In genomic region chr22:32991353-32992115, GRCh38 we compare ENCODE assay signal across 13 cellular contexts.
DNase-seq lines count a peak whose midpoint lies in the region; ATAC-seq, FAIRE-seq and TF ChIP-seq lines count a peak whose summit lies in the region.
"Had no signal": no experiment of that assay in that cellular context is flagged by ENCODE, and none has a peak within 500 bp of the region (broad histone marks: within the 10 kb centered on the region; RNA-seq: fewer than 3 reads in every experiment).

No MANE protein-coding gene starts in this region.

- TF ChIP-seq CTCF in MCF 10A (IDR thresholded peaks at IDR 0.05; ENCODE audit: unreplicated experiment) (no peak), breast epithelium (IDR thresholded peaks at IDR 0.05) (no peak), brain (conservative IDR thresholded peaks at IDR 0.05) (no peak), keratinocyte (optimal IDR thresholded peaks at IDR 0.05 in 1 of 3, IDR thresholded peaks at IDR 0.05 in 1 of 3, conservative IDR thresholded peaks at IDR 0.05 in 1 of 3; ENCODE audit: extremely low read depth in 1 of 3, insufficient read depth in 2 of 3, low read length in 3 of 3) (no peak), ovary (IDR thresholded peaks at IDR 0.05) (no peak)

- DNase-seq in MCF 10A (ENCODE audit: unreplicated experiment) (peak; percentile 85), breast epithelium (ENCODE audit: low spot score in 2 of 2) (no peak), keratinocyte (ENCODE audit: low read depth, low spot score) (peak; percentile 73), ovary (no peak)
- DNase-seq: activated naive CD4-positive, alpha-beta T cell treated with Interleukin-2 at 50 U/mL for 16 hours; cortex of kidney; IMR-90; NCI-H446 treated with DMSO at 0.1 percent for 48 hours; small intestine had no signal

- no peak overlapping the region for H3K4me3 ChIP-seq in breast epithelium
- H3K4me3 ChIP-seq in keratinocyte (ENCODE audit: control insufficient read depth in 2 of 3, extremely low read depth in 1 of 3, insufficient read depth in 2 of 3, low read depth in 1 of 3, low read length in 3 of 3): no peak overlapping the region
- H3K4me3 ChIP-seq in ovary: no peak overlapping the region

- H3K4me1 ChIP-seq in breast epithelium: no peaks in the 10 kb centered on the region
- peaks cover 49% of the 10 kb centered on the region for H3K4me1 ChIP-seq in keratinocyte (ENCODE audit: control insufficient read depth, extremely low read depth, insufficient read depth, low read length)
- peaks cover 9% of the 10 kb centered on the region for H3K4me1 ChIP-seq in ovary (ENCODE audit: insufficient read depth)

- H3K4me1 Mint-ChIP-seq in MCF 10A (ENCODE audit: insufficient read depth, unreplicated experiment) (peaks cover 58% of the 10 kb centered on the region), brain (peaks cover 83% of the 10 kb centered on the region)

- no peaks in the 10 kb centered on the region for H3K9me1 ChIP-seq in keratinocyte (ENCODE audit: control insufficient read depth, extremely low read depth, insufficient read depth, low read length)

- H4K20me1 ChIP-seq in keratinocyte (ENCODE audit: control insufficient read depth, extremely low read depth, insufficient read depth, low read length): no peaks in the 10 kb centered on the region

- TF ChIP-seq POLR2A in breast epithelium (IDR thresholded peaks at IDR 0.05): no peak
- no peak for TF ChIP-seq POLR2A in ovary (IDR thresholded peaks at IDR 0.05)

- H3K79me2 ChIP-seq in keratinocyte (ENCODE audit: control insufficient read depth, insufficient read depth, low read length): no peaks in the 10 kb centered on the region

- FAIRE-seq in keratinocyte (lab: Jason Lieb, UNC): peak; percentile 99
- FAIRE-seq: small intestine had no signal

- no peaks in the 10 kb centered on the region for H3K9me3 ChIP-seq in breast epithelium
- H3K9me3 ChIP-seq in keratinocyte (ENCODE audit: control insufficient read depth, low read depth, low read length): no peaks in the 10 kb centered on the region
- no peaks in the 10 kb centered on the region for H3K9me3 ChIP-seq in ovary

- POLR2A ChIA-PET in MCF 10A (lab: Yijun Ruan, JAX): interaction anchor here (0.7 to 1.5 kb wide), 9 partner anchors 9 to 516 kb away, joined by 3 to 7 read pairs (median 4); partner anchors contain the start of gene FBXO7

- peak overlapping the region; percentile 70 for H3K4me2 ChIP-seq in keratinocyte (ENCODE audit: control insufficient read depth, extremely low read depth, insufficient read depth, low read depth, low read length)

- TF ChIP-seq EP300 in ovary (IDR thresholded peaks at IDR 0.05): no peak

- H3K9ac ChIP-seq in keratinocyte (ENCODE audit: control insufficient read depth, extremely low read depth, insufficient read depth, low read length): peak overlapping the region; percentile 49

- H3K36me3 Mint-ChIP-seq in MCF 10A (ENCODE audit: insufficient read depth, unreplicated experiment) (peaks cover 6% of the 10 kb centered on the region), brain (peaks cover 6% of the 10 kb centered on the region)

- WGBS in ovary, 3 donors: 69 to 70% (median 70%) methylated on average over 12 of the region's 12 CpGs

- no peak for ATAC-seq in HG02852 (IDR thresholded peaks at IDR 0.05; ENCODE audit: unreplicated experiment)
- ATAC-seq in GM18511 (IDR thresholded peaks at IDR 0.05; ENCODE audit: unreplicated experiment): no peak
- no peak for ATAC-seq in GM21447 (IDR thresholded peaks at IDR 0.05; ENCODE audit: unreplicated experiment)

- no peaks in the 10 kb centered on the region for H3K27me3 ChIP-seq in breast epithelium
- H3K27me3 ChIP-seq in keratinocyte (ENCODE audit: control insufficient read depth, extremely low read depth, insufficient read depth, low read length): no peaks in the 10 kb centered on the region
- H3K27me3 ChIP-seq in ovary: no peaks in the 10 kb centered on the region

- H3K36me3 ChIP-seq in breast epithelium (no peaks in the 10 kb centered on the region), keratinocyte (ENCODE audit: control insufficient read depth in 2 of 2, extremely low read depth in 1 of 2, insufficient read depth in 2 of 2, low read length in 2 of 2) (no peaks in the 10 kb centered on the region), ovary (no peaks in the 10 kb centered on the region)

- peak overlapping the region in 1 of 2 donors; percentile 38 for H3K27ac ChIP-seq in breast epithelium
- H3K27ac ChIP-seq in keratinocyte (ENCODE audit: control insufficient read depth, insufficient read depth, low read length): peak overlapping the region; percentile 78
- H3K27ac ChIP-seq in ovary: no peak overlapping the region

- peak overlapping the region; percentile 40 for H2AFZ ChIP-seq in keratinocyte (ENCODE audit: control insufficient read depth, low read length)

- BruUV-seq in MCF 10A (replicated peaks; lab: Mats Ljungman, UMichigan): no TSS peak

- peak overlapping the region; percentile 14 for H3K4me3 Mint-ChIP-seq in MCF 10A (ENCODE audit: unreplicated experiment)
- peak overlapping the region in 3 of 5 experiments; percentile 14 to 57 (median 52) for H3K4me3 Mint-ChIP-seq in brain

- H3K9me3 Mint-ChIP-seq in MCF 10A (ENCODE audit: unreplicated experiment) (no peaks in the 10 kb centered on the region), brain (peaks cover 0 to 4% (median 0%) of the 10 kb centered on the region in 5 experiments)

- dilution Hi-C loops in keratinocyte (cut with MboI; ENCODE audit: extremely low pct_ligation_motif_present, low sequenced_read_pairs): no loop called here

- intact Hi-C loops in MCF 10A (cut with micrococcal nuclease): no loop called here
- intact Hi-C loops in breast epithelium (cut with DNase I; ENCODE audit: low total_unique reads): loop anchor here (10.0 kb wide), 1 partner anchor 457 kb away; no protein-coding TSS in a partner anchor
- intact Hi-C loops in ovary (cut with DNase I): loop anchor here in 2 of 4 donors (10.0 kb wide), 2 partner anchors 197 to 337 kb away; no protein-coding TSS in a partner anchor

- H3K27ac Mint-ChIP-seq in MCF 10A (ENCODE audit: low read depth, unreplicated experiment) (peak overlapping the region; percentile 77), brain (peak overlapping the region; percentile 32 to 97 (median 85))

- no peaks in the 10 kb centered on the region for H3K27me3 Mint-ChIP-seq in MCF 10A (ENCODE audit: insufficient read depth, unreplicated experiment)
- H3K27me3 Mint-ChIP-seq in brain: no peaks in the 10 kb centered on the region

- CTCF ChIA-PET in MCF 10A (lab: Yijun Ruan, JAX): interaction anchor here (0.6 to 2.4 kb wide), 9 partner anchors 9 to 355 kb away, joined by 3 to 24 read pairs (median 4); no protein-coding TSS in a partner anchor

Comparison
In these comparisons a context has a peak if more than half of its experiments do, and no peak if none do; other contexts are left out.
1. DNase-seq: peak in MCF 10A (single experiment) and keratinocyte (single experiment); none in breast epithelium (0 of 2) and ovary (0 of 5).